In genomic region chr2:171146071-171146470, GRCh38 we compare ENCODE assay signal across 1 cellular context.
A peak's percentile ranks its signal among the peaks of the same experiment; 100 is the strongest.
TF ChIP-seq lines count a peak whose summit lies in the region.

No MANE protein-coding gene starts in this region.

TF ChIP-seq in HepG2, 621 proteins besides CTCF, POLR2A, EP300 and RAD21 (continued from another document):
- TF ChIP-seq SALL1 (CRISPR knock-in tag; IDR thresholded peaks at IDR 0.05) (no peak), CEBPG (CRISPR knock-in tag; IDR thresholded peaks at IDR 0.05) (peak; percentile 47; the same call in 1 of the 2 replicates), KDM1A (CRISPR knock-in tag; IDR thresholded peaks at IDR 0.05) (peak; percentile 23; the same call in 1 of the 2 replicates), HHEX (CRISPR knock-in tag; IDR thresholded peaks at IDR 0.05) (no peak), POLR2AphosphoS2 (IDR thresholded peaks at IDR 0.05; ENCODE audit: low read depth, low read length) (no peak), REST (IDR thresholded peaks at IDR 0.05; ENCODE audit: borderline replicate concordance in 1 of 2, low read depth in 1 of 2, low read length in 2 of 2) (no peak), PRDM15 (CRISPR knock-in tag; IDR thresholded peaks at IDR 0.05) (no peak), MXI1 (IDR thresholded peaks at IDR 0.05; ENCODE audit: borderline replicate concordance, low read depth, low read length) (no peak), CEBPB (IDR thresholded peaks at IDR 0.05; ENCODE audit: borderline replicate concordance, low read depth, low read length) (peak; percentile 61), ZNF446 (CRISPR knock-in tag; IDR thresholded peaks at IDR 0.05) (no peak), ZBTB7B (CRISPR knock-in tag; IDR thresholded peaks at IDR 0.05) (no peak), PLRG1 (conservative IDR thresholded peaks at IDR 0.05) (no peak), REPIN1 (CRISPR knock-in tag; IDR thresholded peaks at IDR 0.05; ENCODE audit: borderline replicate concordance, low read depth) (no peak), ESRRA (CRISPR knock-in tag; IDR thresholded peaks at IDR 0.05; ENCODE audit: low read depth) (no peak), ZFP91 (CRISPR knock-in tag; IDR thresholded peaks at IDR 0.05; ENCODE audit: borderline replicate concordance) (no peak), NCOA5 (CRISPR knock-in tag; IDR thresholded peaks at IDR 0.05) (no peak), ZNF275 (CRISPR knock-in tag; IDR thresholded peaks at IDR 0.05; ENCODE audit: borderline replicate concordance) (no peak), GLMP (CRISPR knock-in tag; IDR thresholded peaks at IDR 0.05; ENCODE audit: borderline replicate concordance) (no peak), ARID2 (CRISPR knock-in tag; IDR thresholded peaks at IDR 0.05; ENCODE audit: borderline replicate concordance) (no peak), ETV6 (CRISPR knock-in tag; conservative IDR thresholded peaks at IDR 0.05) (no peak), ZNF775 (CRISPR knock-in tag; IDR thresholded peaks at IDR 0.05; ENCODE audit: borderline replicate concordance) (no peak), CREB1 (IDR thresholded peaks at IDR 0.05) (0 out of 2 replicates have a peak, but pooled peaks have one; percentile 16), CREB1 (CRISPR knock-in tag; IDR thresholded peaks at IDR 0.05) (no peak), CEBPZ (IDR thresholded peaks at IDR 0.05; ENCODE audit: low read length) (no peak), FLYWCH1 (CRISPR knock-in tag; IDR thresholded peaks at IDR 0.05) (no peak)
